Comparison of ENCODE assay signal across 9 cellular contexts in the genomic region with DNA sequence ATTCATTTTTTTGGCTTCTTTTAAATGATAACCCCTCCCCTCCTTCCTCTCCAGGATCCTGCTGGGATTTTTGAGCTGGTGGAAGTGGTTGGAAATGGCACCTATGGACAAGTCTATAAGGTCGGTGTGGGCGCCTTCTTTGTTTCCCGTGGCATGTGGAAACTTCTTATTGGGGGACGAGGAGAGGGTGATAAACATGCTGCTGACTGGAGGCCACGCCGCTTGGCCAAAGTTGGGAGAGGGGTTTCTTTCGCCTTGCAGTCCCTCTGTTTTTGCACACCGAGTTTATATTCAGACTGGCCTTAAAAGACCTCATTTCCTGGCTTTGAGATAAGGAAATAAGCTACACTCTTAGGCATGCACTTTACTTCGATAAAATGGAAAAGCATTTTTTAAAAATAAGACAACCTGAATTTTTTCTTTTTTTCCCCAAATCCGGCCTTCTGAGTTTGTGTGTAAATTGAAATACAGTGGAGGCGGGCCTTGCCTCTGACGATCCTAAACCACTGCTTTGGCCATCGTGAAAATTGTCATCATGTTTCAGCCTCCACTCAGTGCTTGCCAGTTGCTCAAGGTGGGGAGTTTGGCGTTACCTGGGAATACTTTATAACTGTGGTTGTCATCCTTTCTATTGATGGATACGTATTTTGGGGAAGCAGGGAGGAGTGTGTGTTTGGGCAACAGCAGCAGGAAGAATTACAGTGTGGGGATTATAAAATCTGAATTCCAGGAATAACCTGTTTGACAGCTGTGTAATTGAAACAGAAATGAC. TPM values are rescaled to one million over a fixed set of nuclear protein-coding genes. Genes with fewer than 3 reads are reported as not detected.
DNase-seq lines count a peak whose midpoint lies in the region; ATAC-seq, FAIRE-seq and TF ChIP-seq lines count a peak whose summit lies in the region.
"Had no signal": no experiment of that assay in that cellular context is flagged by ENCODE, and none has a peak within 500 bp of the region (broad histone marks: within the 10 kb centered on the region; RNA-seq: fewer than 3 reads in every experiment).

No MANE protein-coding gene starts in this region.

- POLR2A ChIA-PET in activated CD4-positive, alpha-beta memory T cell treated with anti-CD3 and anti-CD28 coated beads for 36 hours (lab: Charles Lee): interaction anchor here (1.1 to 4.3 kb wide), 4 partner anchors 19 to 76 kb away, joined by 3 to 43 read pairs (median 4); no protein-coding TSS in a partner anchor
- POLR2A ChIA-PET in activated CD4-positive, alpha-beta memory T cell treated with anti-CD3 and anti-CD28 coated beads, Interleukin-2, amount 10 ng/mL, durations not matched to agents 7 days and 5 days (lab: Charles Lee): interaction anchor here (0.6 to 5.1 kb wide), 13 partner anchors 9 to 392 kb away, joined by 3 to 64 read pairs (median 4); a partner anchor contains a TSS

- peaks cover 3% of the 10 kb centered on the region for H3K9me3 Mint-ChIP-seq in activated CD4-positive, alpha-beta memory T cell treated with anti-CD3 and anti-CD28 coated beads for 36 hours
- no peaks in the 10 kb centered on the region for H3K9me3 Mint-ChIP-seq in activated CD4-positive, alpha-beta memory T cell treated with anti-CD3 and anti-CD28 coated beads, Interleukin-2, amount 10 ng/mL, durations not matched to agents 7 days and 5 days

- CTCF ChIA-PET in activated CD4-positive, alpha-beta memory T cell treated with anti-CD3 and anti-CD28 coated beads for 36 hours (lab: Charles Lee): interaction anchor here (0.7 to 3.3 kb wide), 10 partner anchors 12 to 133 kb away, joined by 3 to 17 read pairs (median 3); no protein-coding TSS in a partner anchor
- CTCF ChIA-PET in activated CD4-positive, alpha-beta memory T cell treated with anti-CD3 and anti-CD28 coated beads, Interleukin-2, amount 10 ng/mL, durations not matched to agents 7 days and 5 days (lab: Charles Lee): interaction anchor here (0.7 to 2.6 kb wide), 5 partner anchors 12 to 825 kb away, joined by 3 to 11 read pairs (median 3); no protein-coding TSS in a partner anchor

- H3K9ac ChIP-seq in colonic mucosa (ENCODE audit: low read depth in 2 of 2, low read length in 2 of 2): peak overlapping the region; percentile 64 to 80

- peaks cover 31% of the 10 kb centered on the region for H3K4me1 Mint-ChIP-seq in activated CD4-positive, alpha-beta memory T cell treated with anti-CD3 and anti-CD28 coated beads for 36 hours (ENCODE audit: low read depth)
- H3K4me1 Mint-ChIP-seq in activated CD4-positive, alpha-beta memory T cell treated with anti-CD3 and anti-CD28 coated beads, Interleukin-2, amount 10 ng/mL, durations not matched to agents 7 days and 5 days: peaks cover 27% of the 10 kb centered on the region

- H3K4me3 ChIP-seq in colonic mucosa: peak overlapping the region; percentile 53

- intact Hi-C loops in activated CD4-positive, alpha-beta memory T cell treated with anti-CD3 and anti-CD28 coated beads for 36 hours (cut with micrococcal nuclease): loop anchor here (1.0 to 2.0 kb wide), 3 partner anchors 21 to 132 kb away; no protein-coding TSS in a partner anchor
- intact Hi-C loops in colonic mucosa (cut with DNase I): loop anchor here (10.0 kb wide), 1 partner anchor 126 kb away; no protein-coding TSS in a partner anchor

- peak; percentile 29 for DNase-seq in activated CD4-positive, alpha-beta memory T cell treated with anti-CD3 and anti-CD28 coated beads for 36 hours
- no peak for DNase-seq in activated CD4-positive, alpha-beta memory T cell treated with anti-CD3 and anti-CD28 coated beads, Interleukin-2, amount 10 ng/mL, durations not matched to agents 7 days and 5 days
- DNase-seq in NCI-H345 (lab: John Stamatoyannopoulos, UW) (peak; percentile 42), colonic mucosa (peak; percentile 34), myocyte (ENCODE audit: low read depth) (peak; percentile 33), GM19239 (ENCODE audit: insufficient read length, low spot score) (no peak)
- DNase-seq in effector CD8-positive, alpha-beta T cell (lab: John Stamatoyannopoulos, UW): no peak

- H3K36me3 Mint-ChIP-seq in activated CD4-positive, alpha-beta memory T cell treated with anti-CD3 and anti-CD28 coated beads for 36 hours: peaks cover 10% of the 10 kb centered on the region
- peaks cover 21% of the 10 kb centered on the region for H3K36me3 Mint-ChIP-seq in activated CD4-positive, alpha-beta memory T cell treated with anti-CD3 and anti-CD28 coated beads, Interleukin-2, amount 10 ng/mL, durations not matched to agents 7 days and 5 days (ENCODE audit: low read depth)

- no peaks in the 10 kb centered on the region for H3K27me3 ChIP-seq in colonic mucosa

- H3K4me3 Mint-ChIP-seq in activated CD4-positive, alpha-beta memory T cell treated with anti-CD3 and anti-CD28 coated beads for 36 hours: no peak overlapping the region
- H3K4me3 Mint-ChIP-seq in activated CD4-positive, alpha-beta memory T cell treated with anti-CD3 and anti-CD28 coated beads, Interleukin-2, amount 10 ng/mL, durations not matched to agents 7 days and 5 days: no peak overlapping the region

- no peak for TF ChIP-seq CTCF in colonic mucosa (IDR thresholded peaks at IDR 0.05)

- H3K36me3 ChIP-seq in colonic mucosa: no peaks in the 10 kb centered on the region

- no peak for ATAC-seq in GM18907 (IDR thresholded peaks at IDR 0.05; ENCODE audit: unreplicated experiment)

- FAIRE-seq in GM19239 (lab: Jason Lieb, UNC): no peak
- FAIRE-seq: colon had no signal

- peak overlapping the region; percentile 55 for H3K27ac ChIP-seq in colonic mucosa

- H3K27ac Mint-ChIP-seq in activated CD4-positive, alpha-beta memory T cell treated with anti-CD3 and anti-CD28 coated beads for 36 hours: no peak overlapping the region
- H3K27ac Mint-ChIP-seq in activated CD4-positive, alpha-beta memory T cell treated with anti-CD3 and anti-CD28 coated beads, Interleukin-2, amount 10 ng/mL, durations not matched to agents 7 days and 5 days: no peak overlapping the region

- H3K4me1 ChIP-seq in colonic mucosa: no peaks in the 10 kb centered on the region

- H3K9me3 ChIP-seq in colonic mucosa: no peaks in the 10 kb centered on the region

- no peaks in the 10 kb centered on the region for H3K27me3 Mint-ChIP-seq in activated CD4-positive, alpha-beta memory T cell treated with anti-CD3 and anti-CD28 coated beads for 36 hours
- H3K27me3 Mint-ChIP-seq in activated CD4-positive, alpha-beta memory T cell treated with anti-CD3 and anti-CD28 coated beads, Interleukin-2, amount 10 ng/mL, durations not matched to agents 7 days and 5 days: peaks cover 2% of the 10 kb centered on the region

RNA-seq across cellular contexts. Expression of a gene that starts 1.1 kb away (rescaled TPM):
- total RNA-seq in activated CD4-positive, alpha-beta memory T cell treated with anti-CD3 and anti-CD28 coated beads for 36 hours: 10 to 100 TPM; 42.1 to 43.4 TPM
- total RNA-seq in activated CD4-positive, alpha-beta memory T cell treated with anti-CD3 and anti-CD28 coated beads, Interleukin-2, amount 10 ng/mL, durations not matched to agents 7 days and 5 days: 10 to 100 TPM; 71.6 to 77.5 TPM
- total RNA-seq in colonic mucosa: 10 to 100 TPM; 26.8 to 30.7 TPM
- total RNA-seq in myocyte: 133 and 207 TPM in 2 replicates
- polyA plus RNA-seq in myocyte (2012): 140 TPM

Comparison
In these comparisons a context has a peak if more than half of its experiments do, and no peak if none do; other contexts are left out.
1. DNase-seq: peak in activated CD4-positive, alpha-beta memory T cell treated with anti-CD3 and anti-CD28 coated beads for 36 hours (single experiment), NCI-H345 (single experiment), colonic mucosa (single experiment) and myocyte (single experiment); none in activated CD4-positive, alpha-beta memory T cell treated with anti-CD3 and anti-CD28 coated beads, Interleukin-2, amount 10 ng/mL, durations not matched to agents 7 days and 5 days (single experiment), effector CD8-positive, alpha-beta T cell (single experiment) and GM19239 (single experiment).